Comparison of ENCODE assay signal across 38 cellular contexts in the genomic region with DNA sequence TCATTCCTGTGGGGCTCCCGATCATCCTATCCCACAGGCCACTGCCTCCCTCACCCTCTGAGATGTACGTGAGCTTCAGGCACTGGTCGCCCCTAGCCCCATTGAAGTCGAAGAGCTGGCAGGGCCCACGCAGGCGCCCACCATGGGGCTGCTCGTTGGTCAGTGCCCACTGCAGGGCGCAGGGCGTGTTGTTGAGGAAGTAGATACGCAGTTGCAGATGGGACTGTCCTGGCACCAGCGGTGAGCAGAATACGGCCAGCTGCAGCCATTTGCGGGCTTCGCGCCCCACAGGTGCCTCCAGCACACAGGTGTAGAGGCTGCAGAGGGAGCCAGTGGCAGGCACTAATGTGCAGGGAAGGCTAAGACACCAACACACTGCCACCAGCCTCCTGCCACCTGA. TPM values are rescaled to one million over a fixed set of nuclear protein-coding genes. Genes with fewer than 3 reads are reported as not detected.
"Had no signal": no experiment of that assay in that cellular context is flagged by ENCODE, and none has a peak within 500 bp of the region (broad histone marks: within the 10 kb centered on the region; RNA-seq: fewer than 3 reads in every experiment).

No MANE protein-coding gene starts in this region.

- DNase-seq: activated B cell treated with CpG ODN at 0.5 μM for 24 hours; activated CD4-positive, alpha-beta memory T cell treated with anti-CD3 and anti-CD28 coated beads for 36 hours; activated CD4-positive, alpha-beta T cell treated with anti-CD3 and anti-CD28 coated beads for 4 hours; activated CD4-positive, alpha-beta T cell treated with anti-CD3 and anti-CD28 coated beads, Interleukin-2, amount 10 ng/mL, durations not matched to agents 24 days and 14 days; activated CD4-positive, alpha-beta T cell treated with anti-CD3 and anti-CD28 coated beads, Interleukin-2, amount 50 U/mL, for 1 hour; activated CD4-positive, alpha-beta T cell treated with anti-CD3 and anti-CD28 coated beads, Interleukin-2, amount 50 U/mL, for 4 hours; activated CD4-positive, CD25-positive, alpha-beta regulatory T cell treated with anti-CD3 and anti-CD28 coated beads, Interleukin-2, amount 50 U/mL, for 72 hours; activated CD8-positive, alpha-beta memory T cell treated with anti-CD3 and anti-CD28 coated beads, Interleukin-2, amount 50 U/mL, for 4 hours; activated CD8-positive, alpha-beta T cell treated with anti-CD3 and anti-CD28 coated beads for 36 hours; activated effector memory CD4-positive, alpha-beta T cell treated with Interleukin-2 at 50 U/mL for 16 hours; activated gamma-delta T cell; activated naive CD4-positive, alpha-beta T cell treated with anti-CD3 and anti-CD28 coated beads, Interleukin-2, amount 10 ng/mL, durations not matched to agents 7 days and 5 days; activated naive CD4-positive, alpha-beta T cell treated with Interleukin-2 at 50 U/mL for 16 hours; activated naive CD8-positive, alpha-beta T cell treated with anti-CD3 and anti-CD28 coated beads, Interleukin-2, amount 10 ng/mL, durations not matched to agents 7 days and 5 days; activated naive CD8-positive, alpha-beta T cell treated with anti-CD3 and anti-CD28 coated beads, Interleukin-2, amount 50 U/mL, for 24 hours; activated T-cell treated with anti-CD3 and anti-CD28 coated beads for 4 hours; activated T-cell treated with anti-CD3 and anti-CD28 coated beads, Interleukin-2, amount 50 U/mL, for 1 hour; activated T-cell treated with anti-CD3 and anti-CD28 coated beads, Interleukin-2, amount 50 U/mL, for 4 hours; activated T-cell treated with anti-CD3 and anti-CD28 coated beads, Interleukin-2, amount 50 U/mL, for 72 hours; amygdala; anterior cingulate cortex; central memory CD4-positive, alpha-beta T cell; T-cell; T-helper 2 cell; T-helper 9 cell had no signal

- H3K27ac Mint-ChIP-seq: activated B cell treated with CpG ODN at 0.5 μM for 24 hours; activated CD4-positive, alpha-beta memory T cell treated with anti-CD3 and anti-CD28 coated beads for 36 hours; activated CD4-positive, alpha-beta T cell treated with anti-CD3 and anti-CD28 coated beads, Interleukin-2, amount 10 ng/mL, durations not matched to agents 24 days and 14 days; activated CD8-positive, alpha-beta T cell treated with anti-CD3 and anti-CD28 coated beads for 36 hours; activated naive CD4-positive, alpha-beta T cell treated with anti-CD3 and anti-CD28 coated beads, Interleukin-2, amount 10 ng/mL, durations not matched to agents 7 days and 5 days; activated naive CD8-positive, alpha-beta T cell; activated naive CD8-positive, alpha-beta T cell treated with anti-CD3 and anti-CD28 coated beads, Interleukin-2, amount 10 ng/mL, durations not matched to agents 7 days and 5 days; activated naive CD8-positive, alpha-beta T cell treated with anti-CD3 and anti-CD28 coated beads, Interleukin-2, amount 50 U/mL, for 24 hours; activated T-cell treated with anti-CD3 and anti-CD28 coated beads, Interleukin-2, amount 50 U/mL, for 72 hours; activated T-helper 1 cell treated with anti-CD3 and anti-CD28 coated beads, Interleukin-12 subunit alpha, Interleukin-12 subunit beta, Interleukin-2, Interleukin-4 antibody, amounts not matched to agents 30 ng/mL and 10 ng/mL and 1 ng/mL, durations not matched to agents 14 hours and 24 hours and 36 hours; activated T-helper 2 cell treated with anti-CD3 and anti-CD28 coated beads, Interferon-gamma antibody, Interleukin-2, Interleukin-4, amounts not matched to agents 10 μg/mL and 5 μg/mL and 100 μg/mL, durations not matched to agents 14 hours and 24 hours and 36 hours; brain; T-cell had no signal

- ATAC-seq: activated CD8-positive, alpha-beta T cell treated with anti-CD3 and anti-CD28 coated beads for 36 hours; activated naive CD8-positive, alpha-beta T cell treated with anti-CD3 and anti-CD28 coated beads, Interleukin-2, amount 50 U/mL, for 24 hours; activated T-cell treated with anti-CD3 and anti-CD28 coated beads, Interleukin-2, amount 50 U/mL, for 4 hours; activated T-cell treated with anti-CD3 and anti-CD28 coated beads, Interleukin-2, amount 50 U/mL, for 72 hours; T-cell had no signal

- H3K27me3 Mint-ChIP-seq: activated B cell treated with CpG ODN at 0.5 μM for 24 hours; activated CD4-positive, alpha-beta memory T cell treated with anti-CD3 and anti-CD28 coated beads for 36 hours; activated CD4-positive, alpha-beta T cell treated with anti-CD3 and anti-CD28 coated beads, Interleukin-2, amount 10 ng/mL, durations not matched to agents 24 days and 14 days; activated CD8-positive, alpha-beta T cell treated with anti-CD3 and anti-CD28 coated beads for 36 hours; activated naive CD4-positive, alpha-beta T cell treated with anti-CD3 and anti-CD28 coated beads, Interleukin-2, amount 50 U/mL, for 24 hours; activated naive CD8-positive, alpha-beta T cell; activated naive CD8-positive, alpha-beta T cell treated with anti-CD3 and anti-CD28 coated beads, Interleukin-2, amount 10 ng/mL, durations not matched to agents 7 days and 5 days; activated naive CD8-positive, alpha-beta T cell treated with anti-CD3 and anti-CD28 coated beads, Interleukin-2, amount 50 U/mL, for 24 hours; T-cell had no signal

- H3K36me3 ChIP-seq: ascending aorta, cardiac muscle cell had no signal

- H3K36me3 Mint-ChIP-seq: activated CD4-positive, alpha-beta memory T cell treated with anti-CD3 and anti-CD28 coated beads for 36 hours; activated naive CD4-positive, alpha-beta T cell treated with anti-CD3 and anti-CD28 coated beads, Interleukin-2, amount 10 ng/mL, durations not matched to agents 7 days and 5 days; activated naive CD4-positive, alpha-beta T cell treated with anti-CD3 and anti-CD28 coated beads, Interleukin-2, amount 50 U/mL, for 24 hours; activated naive CD8-positive, alpha-beta T cell treated with anti-CD3 and anti-CD28 coated beads, Interleukin-2, amount 10 ng/mL, durations not matched to agents 7 days and 5 days; brain had no signal

- H3K4me3 Mint-ChIP-seq: activated B cell treated with CpG ODN at 0.5 μM for 24 hours; activated CD4-positive, alpha-beta memory T cell treated with anti-CD3 and anti-CD28 coated beads for 36 hours; activated CD4-positive, alpha-beta T cell treated with anti-CD3 and anti-CD28 coated beads, Interleukin-2, amount 10 ng/mL, durations not matched to agents 24 days and 14 days; activated CD8-positive, alpha-beta T cell treated with anti-CD3 and anti-CD28 coated beads for 36 hours; activated naive CD4-positive, alpha-beta T cell treated with anti-CD3 and anti-CD28 coated beads, Interleukin-2, amount 10 ng/mL, durations not matched to agents 7 days and 5 days; activated naive CD4-positive, alpha-beta T cell treated with anti-CD3 and anti-CD28 coated beads, Interleukin-2, amount 50 U/mL, for 24 hours; activated naive CD8-positive, alpha-beta T cell; activated naive CD8-positive, alpha-beta T cell treated with anti-CD3 and anti-CD28 coated beads, Interleukin-2, amount 10 ng/mL, durations not matched to agents 7 days and 5 days; activated naive CD8-positive, alpha-beta T cell treated with anti-CD3 and anti-CD28 coated beads, Interleukin-2, amount 50 U/mL, for 24 hours; activated T-cell treated with anti-CD3 and anti-CD28 coated beads, Interleukin-2, amount 50 U/mL, for 4 hours; activated T-cell treated with anti-CD3 and anti-CD28 coated beads, Interleukin-2, amount 50 U/mL, for 72 hours; activated T-helper 1 cell treated with anti-CD3 and anti-CD28 coated beads, Interleukin-12 subunit alpha, Interleukin-12 subunit beta, Interleukin-2, Interleukin-4 antibody, amounts not matched to agents 30 ng/mL and 10 ng/mL and 1 ng/mL, durations not matched to agents 14 hours and 24 hours and 36 hours; brain; T-cell; T-helper 2 cell treated with Interferon-gamma antibody and Interleukin-4, amounts not matched to agents 5 μg/mL and 100 μg/mL, for 36 hours had no signal

- H3K9me3 Mint-ChIP-seq: activated B cell treated with CpG ODN at 0.5 μM for 24 hours; activated CD4-positive, alpha-beta memory T cell treated with anti-CD3 and anti-CD28 coated beads for 36 hours; activated CD4-positive, alpha-beta T cell treated with anti-CD3 and anti-CD28 coated beads, Interleukin-2, amount 10 ng/mL, durations not matched to agents 24 days and 14 days; activated CD8-positive, alpha-beta T cell treated with anti-CD3 and anti-CD28 coated beads for 36 hours; activated naive CD4-positive, alpha-beta T cell treated with anti-CD3 and anti-CD28 coated beads, Interleukin-2, amount 10 ng/mL, durations not matched to agents 7 days and 5 days; activated naive CD4-positive, alpha-beta T cell treated with anti-CD3 and anti-CD28 coated beads, Interleukin-2, amount 50 U/mL, for 24 hours; activated naive CD8-positive, alpha-beta T cell treated with anti-CD3 and anti-CD28 coated beads, Interleukin-2, amount 10 ng/mL, durations not matched to agents 7 days and 5 days; activated naive CD8-positive, alpha-beta T cell treated with anti-CD3 and anti-CD28 coated beads, Interleukin-2, amount 50 U/mL, for 24 hours; activated T-cell treated with anti-CD3 and anti-CD28 coated beads, Interleukin-2, amount 50 U/mL, for 4 hours; activated T-cell treated with anti-CD3 and anti-CD28 coated beads, Interleukin-2, amount 50 U/mL, for 72 hours; activated T-helper 1 cell treated with anti-CD3 and anti-CD28 coated beads, Interleukin-12 subunit alpha, Interleukin-12 subunit beta, Interleukin-2, Interleukin-4 antibody, amounts not matched to agents 30 ng/mL and 10 ng/mL and 1 ng/mL, durations not matched to agents 14 hours and 24 hours and 36 hours; activated T-helper 2 cell treated with anti-CD3 and anti-CD28 coated beads, Interferon-gamma antibody, Interleukin-2, Interleukin-4, amounts not matched to agents 10 μg/mL and 5 μg/mL and 100 μg/mL, durations not matched to agents 14 hours and 24 hours and 36 hours; brain; T-cell; T-helper 2 cell treated with Interferon-gamma antibody and Interleukin-4, amounts not matched to agents 5 μg/mL and 100 μg/mL, for 36 hours had no signal

- H3K27me3 ChIP-seq: ascending aorta, cardiac muscle cell had no signal

- H3K27ac ChIP-seq: ascending aorta, cardiac muscle cell, VCaP had no signal

- H3K4me3 ChIP-seq: ascending aorta, cardiac muscle cell had no signal

- H3K9me3 ChIP-seq: ascending aorta had no signal

RNA-seq across cellular contexts. Expression of a gene that starts 9.4 kb away (rescaled TPM):
- total RNA-seq: activated B cell treated with CpG ODN at 0.5 μM for 24 hours; activated CD4-positive, alpha-beta memory T cell treated with anti-CD3 and anti-CD28 coated beads for 36 hours; activated CD4-positive, alpha-beta T cell treated with anti-CD3 and anti-CD28 coated beads, Interleukin-2, amount 10 ng/mL, durations not matched to agents 24 days and 14 days; activated CD8-positive, alpha-beta memory T cell treated with anti-CD3 and anti-CD28 coated beads for 36 hours; activated CD8-positive, alpha-beta T cell treated with anti-CD3 and anti-CD28 coated beads for 36 hours; activated naive CD8-positive, alpha-beta T cell treated with anti-CD3 and anti-CD28 coated beads, Interleukin-2, amount 10 ng/mL, durations not matched to agents 7 days and 5 days; activated T-cell treated with anti-CD3 and anti-CD28 coated beads, Interleukin-2, amount 50 U/mL, for 4 hours; activated T-cell treated with anti-CD3 and anti-CD28 coated beads, Interleukin-2, amount 50 U/mL, for 72 hours; activated T-helper 1 cell treated with anti-CD3 and anti-CD28 coated beads, Interleukin-12 subunit alpha, Interleukin-12 subunit beta, Interleukin-2, Interleukin-4 antibody, amounts not matched to agents 30 ng/mL and 10 ng/mL and 1 ng/mL, durations not matched to agents 14 hours and 24 hours and 36 hours; activated T-helper 2 cell treated with anti-CD3 and anti-CD28 coated beads, Interferon-gamma antibody, Interleukin-2, Interleukin-4, amounts not matched to agents 10 μg/mL and 5 μg/mL and 100 μg/mL, durations not matched to agents 14 hours and 24 hours and 36 hours; ascending aorta; bronchial epithelial cell; cardiac muscle cell; cerebellum; T-cell; T-helper 1 cell treated with Interleukin-12 subunit alpha and Interleukin-12 subunit beta and Interleukin-4 antibody, amounts not matched to agents 30 ng/mL and 1 ng/mL, for 36 hours had no signal
- polyA plus RNA-seq: cardiac muscle cell had no signal

RNA-seq across cellular contexts. Expression of a gene that starts 20.2 kb away (rescaled TPM):
- total RNA-seq: activated B cell treated with CpG ODN at 0.5 μM for 24 hours; activated CD4-positive, alpha-beta memory T cell treated with anti-CD3 and anti-CD28 coated beads for 36 hours; activated CD4-positive, alpha-beta T cell treated with anti-CD3 and anti-CD28 coated beads, Interleukin-2, amount 10 ng/mL, durations not matched to agents 24 days and 14 days; activated CD8-positive, alpha-beta memory T cell treated with anti-CD3 and anti-CD28 coated beads for 36 hours; activated CD8-positive, alpha-beta T cell treated with anti-CD3 and anti-CD28 coated beads for 36 hours; activated naive CD8-positive, alpha-beta T cell treated with anti-CD3 and anti-CD28 coated beads, Interleukin-2, amount 10 ng/mL, durations not matched to agents 7 days and 5 days; activated T-cell treated with anti-CD3 and anti-CD28 coated beads, Interleukin-2, amount 50 U/mL, for 4 hours; activated T-cell treated with anti-CD3 and anti-CD28 coated beads, Interleukin-2, amount 50 U/mL, for 72 hours; activated T-helper 1 cell treated with anti-CD3 and anti-CD28 coated beads, Interleukin-12 subunit alpha, Interleukin-12 subunit beta, Interleukin-2, Interleukin-4 antibody, amounts not matched to agents 30 ng/mL and 10 ng/mL and 1 ng/mL, durations not matched to agents 14 hours and 24 hours and 36 hours; activated T-helper 2 cell treated with anti-CD3 and anti-CD28 coated beads, Interferon-gamma antibody, Interleukin-2, Interleukin-4, amounts not matched to agents 10 μg/mL and 5 μg/mL and 100 μg/mL, durations not matched to agents 14 hours and 24 hours and 36 hours; ascending aorta; bronchial epithelial cell; cerebellum; T-cell; T-helper 1 cell treated with Interleukin-12 subunit alpha and Interleukin-12 subunit beta and Interleukin-4 antibody, amounts not matched to agents 30 ng/mL and 1 ng/mL, for 36 hours had no signal

RNA-seq across cellular contexts. Expression of a gene that starts 39.3 kb away (rescaled TPM):
- total RNA-seq: ascending aorta had no signal
